8 cellular contexts compared by ENCODE assay signal in the genomic region with DNA sequence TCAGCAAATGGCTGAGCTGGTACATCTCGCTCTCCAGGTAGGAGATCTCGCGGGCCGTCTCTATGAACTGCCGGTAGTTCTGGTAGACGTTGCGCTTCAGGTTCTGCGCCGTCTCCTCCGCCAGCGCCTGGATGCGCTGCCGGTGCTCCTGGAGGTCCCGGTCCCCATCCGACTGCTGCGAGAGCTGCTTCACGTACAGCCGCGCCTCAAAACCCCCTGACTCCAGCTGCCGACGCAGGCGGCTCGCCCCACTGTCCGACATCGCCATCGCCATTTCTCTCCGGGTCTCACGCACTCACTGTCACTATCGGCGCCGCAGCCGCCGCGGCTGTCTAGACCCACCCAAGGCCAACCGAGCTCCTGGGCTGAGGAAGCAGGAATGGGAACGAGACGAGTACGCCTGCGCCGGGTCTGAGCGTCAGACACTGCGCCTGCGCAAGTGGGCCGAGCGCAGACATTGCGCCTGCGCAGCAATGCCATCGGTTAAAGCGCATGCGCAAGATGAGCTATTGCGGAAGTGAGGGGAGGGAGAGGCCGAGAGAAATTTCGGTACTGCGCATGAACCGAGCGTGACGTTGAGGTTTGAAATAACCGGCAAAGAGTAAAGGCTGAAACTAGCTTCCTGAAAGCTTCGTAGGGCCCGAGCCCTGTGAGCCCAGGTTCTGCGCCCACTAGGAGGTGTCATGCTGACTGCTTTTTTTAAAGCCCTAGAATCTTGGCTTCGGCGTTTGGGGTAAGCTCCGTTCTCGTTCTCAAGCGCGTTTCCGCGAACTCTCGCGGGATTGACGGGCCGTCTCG. TPM values are rescaled to one million over a fixed set of nuclear protein-coding genes. Genes with fewer than 3 reads are reported as not detected.
A peak's percentile ranks its signal among the peaks of the same experiment; 100 is the strongest.
DNase-seq lines count a peak whose midpoint lies in the region; TF ChIP-seq lines count a peak whose summit lies in the region.

A gene with protein sequence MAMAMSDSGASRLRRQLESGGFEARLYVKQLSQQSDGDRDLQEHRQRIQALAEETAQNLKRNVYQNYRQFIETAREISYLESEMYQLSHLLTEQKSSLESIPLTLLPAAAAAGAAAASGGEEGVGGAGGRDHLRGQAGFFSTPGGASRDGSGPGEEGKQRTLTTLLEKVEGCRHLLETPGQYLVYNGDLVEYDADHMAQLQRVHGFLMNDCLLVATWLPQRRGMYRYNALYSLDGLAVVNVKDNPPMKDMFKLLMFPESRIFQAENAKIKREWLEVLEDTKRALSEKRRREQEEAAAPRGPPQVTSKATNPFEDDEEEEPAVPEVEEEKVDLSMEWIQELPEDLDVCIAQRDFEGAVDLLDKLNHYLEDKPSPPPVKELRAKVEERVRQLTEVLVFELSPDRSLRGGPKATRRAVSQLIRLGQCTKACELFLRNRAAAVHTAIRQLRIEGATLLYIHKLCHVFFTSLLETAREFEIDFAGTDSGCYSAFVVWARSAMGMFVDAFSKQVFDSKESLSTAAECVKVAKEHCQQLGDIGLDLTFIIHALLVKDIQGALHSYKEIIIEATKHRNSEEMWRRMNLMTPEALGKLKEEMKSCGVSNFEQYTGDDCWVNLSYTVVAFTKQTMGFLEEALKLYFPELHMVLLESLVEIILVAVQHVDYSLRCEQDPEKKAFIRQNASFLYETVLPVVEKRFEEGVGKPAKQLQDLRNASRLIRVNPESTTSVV (minus strand): TSS at position 381 of the 798 bp plus-strand sequence. CDS start 107 bp downstream, at position 274.

- H3K9me3 ChIP-seq in ES-I3 (ENCODE audit: control insufficient read depth, insufficient read depth, low read length), result no peaks in the 10 kb centered on the region

- no peaks in the 10 kb centered on the region for H3K27me3 ChIP-seq in H7 (ENCODE audit: control insufficient read depth, insufficient read depth, low read length)

- peaks cover 3% of the 10 kb centered on the region for H3K27me3 Mint-ChIP-seq in nephron (ENCODE audit: low read depth)
- H3K27me3 Mint-ChIP-seq in stimulated activated naive CD8-positive, alpha-beta T cell treated with anti-CD3 and anti-CD28 coated beads, Interleukin-15, Interleukin-2, amounts not matched to agents 100 ng/mL and 50 ng/mL, for 24 hours, result peaks cover 4% of the 10 kb centered on the region

- peak within 1 kb of the TSS; percentile 98 for H3K4me3 ChIP-seq in H7 (ENCODE audit: insufficient read depth, low read depth, low read length)
- peak within 1 kb of the TSS; percentile 100 for H3K4me3 ChIP-seq in fibroblast of the aortic adventitia (ENCODE audit: low read depth, low read length)

- H3K36me3 Mint-ChIP-seq in nephron (ENCODE audit: low read depth), result peaks cover 20% of the 10 kb centered on the region
- H3K36me3 Mint-ChIP-seq in stimulated activated naive CD8-positive, alpha-beta T cell treated with anti-CD3 and anti-CD28 coated beads, Interleukin-15, Interleukin-2, amounts not matched to agents 100 ng/mL and 50 ng/mL, for 24 hours (ENCODE audit: low read depth), result peaks cover 66% of the 10 kb centered on the region

- no peaks in the 10 kb centered on the region for H3K9me3 Mint-ChIP-seq in nephron
- no peaks in the 10 kb centered on the region for H3K9me3 Mint-ChIP-seq in stimulated activated naive CD8-positive, alpha-beta T cell treated with anti-CD3 and anti-CD28 coated beads, Interleukin-15, Interleukin-2, amounts not matched to agents 100 ng/mL and 50 ng/mL, for 24 hours

- peak within 1 kb of the TSS; percentile 94 to 99 (median 95) for H3K4me3 Mint-ChIP-seq in nephron
- peak within 1 kb of the TSS; percentile 94 for H3K4me3 Mint-ChIP-seq in stimulated activated naive CD8-positive, alpha-beta T cell treated with anti-CD3 and anti-CD28 coated beads, Interleukin-15, Interleukin-2, amounts not matched to agents 100 ng/mL and 50 ng/mL, for 24 hours

- H3K9ac ChIP-seq in ES-I3 (ENCODE audit: low read depth, low read length), result peak within 1 kb of the TSS; percentile 90

- H3K27ac Mint-ChIP-seq in nephron, result peak within 1 kb of the TSS; percentile 95 to 99 (median 97)
- H3K27ac Mint-ChIP-seq in stimulated activated naive CD8-positive, alpha-beta T cell treated with anti-CD3 and anti-CD28 coated beads, Interleukin-15, Interleukin-2, amounts not matched to agents 100 ng/mL and 50 ng/mL, for 24 hours, result peak within 1 kb of the TSS; percentile 100

- DNase-seq in H7, result peak; percentile 94
- DNase-seq in M059J (ENCODE audit: low read depth), result peak; percentile 96
- DNase-seq in SHP77 (lab: John Stamatoyannopoulos, UW), result peak; percentile 91 to 95
- DNase-seq in activated effector memory CD4-positive, alpha-beta T cell treated with Interleukin-2 at 50 U/mL for 16 hours, result peak; percentile 98
- peak; percentile 98 for DNase-seq in fibroblast of the aortic adventitia (ENCODE audit: low read depth)

- peaks cover 57% of the 10 kb centered on the region for H3K4me1 Mint-ChIP-seq in nephron
- peaks cover 66% of the 10 kb centered on the region for H3K4me1 Mint-ChIP-seq in stimulated activated naive CD8-positive, alpha-beta T cell treated with anti-CD3 and anti-CD28 coated beads, Interleukin-15, Interleukin-2, amounts not matched to agents 100 ng/mL and 50 ng/mL, for 24 hours (ENCODE audit: low read depth)

- TF ChIP-seq CTCF in fibroblast of the aortic adventitia (IDR thresholded peaks at IDR 0.05; ENCODE audit: insufficient read depth, low read length) (no peak), nephron (IDR thresholded peaks at IDR 0.05; ENCODE audit: unreplicated experiment in 3 of 3) (no peak)

- H3K36me3 ChIP-seq in ES-I3 (ENCODE audit: insufficient read depth, low read length), result 0 out of 2 replicates have a peak, but pooled peaks cover 2% of the 10 kb centered on the region
- H3K36me3 ChIP-seq in H7 (replicated peaks; ENCODE audit: control insufficient read depth, insufficient read depth, low read length), result peaks cover 1% of the 10 kb centered on the region; the same call in 1 of the 2 replicates

- H3K4me1 ChIP-seq in ES-I3 (ENCODE audit: insufficient read depth, low read length), result peaks cover 13% of the 10 kb centered on the region; the same call in 1 of the 2 replicates

RNA-seq across cellular contexts. Expression of the gene that starts here (rescaled TPM):
- 10.6 and 13.7 TPM in 2 replicates for total RNA-seq in H7 (2014; rRNA removed; shearing (Covaris generic))
- 10.8 and 13.3 TPM in 2 replicates for total RNA-seq in M059J (2014; rRNA removed; shearing (Covaris generic))
- 18.6 and 19.3 TPM in 2 replicates for total RNA-seq in fibroblast of the aortic adventitia (ENCODE audit: low replicate concordance)

Comparison
In these comparisons a context has a peak if more than half of its experiments do, and no peak if none do; other contexts are left out.
1. Peak in every context shown above with its lines: DNase-seq and H3K4me3 ChIP-seq.